Comparison of ENCODE assay signal across 18 cellular contexts in the genomic region with DNA sequence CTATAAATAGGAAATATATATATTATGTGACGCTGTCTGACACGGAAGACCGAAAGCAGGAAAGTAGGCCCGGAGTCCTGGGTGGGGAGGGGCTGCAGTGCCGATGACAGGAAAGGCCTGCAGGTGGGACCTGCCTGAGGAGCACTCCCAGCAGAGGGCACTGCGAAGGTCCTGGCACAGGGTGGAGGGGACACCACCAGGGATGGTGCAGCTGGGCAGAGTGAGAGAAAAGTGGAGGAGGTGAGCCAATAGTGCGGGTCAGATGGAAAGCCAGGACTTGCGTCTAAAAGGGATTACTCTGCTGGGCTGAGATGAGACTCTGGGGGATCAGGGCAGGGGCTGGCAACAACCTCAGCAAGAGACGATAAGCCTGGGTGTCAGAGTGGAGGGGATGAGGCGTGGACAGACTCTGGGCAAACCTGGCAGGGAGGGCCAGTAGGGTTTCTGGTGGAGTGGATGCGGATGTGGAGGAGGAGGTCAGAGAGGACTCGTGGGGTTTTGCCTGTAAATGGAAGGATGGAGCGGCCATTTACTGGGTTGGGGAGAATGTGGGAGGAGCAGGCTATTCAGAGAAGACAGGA.
DNase-seq lines count a peak whose midpoint lies in the region; FAIRE-seq and TF ChIP-seq lines count a peak whose summit lies in the region.
"Had no signal": no experiment of that assay in that cellular context is flagged by ENCODE, and none has a peak within 500 bp of the region (broad histone marks: within the 10 kb centered on the region; RNA-seq: fewer than 3 reads in every experiment).

No MANE protein-coding gene starts in this region.

- no peak overlapping the region for H3K14ac ChIP-seq in H1 (ENCODE audit: insufficient read length)

- H4K20me1 ChIP-seq in OCI-LY1 (ENCODE audit: insufficient read depth, low read length) = no peaks in the 10 kb centered on the region
- H4K20me1 ChIP-seq in H1 (replicated peaks in 1 of 2; ENCODE audit: control insufficient read depth in 1 of 2, insufficient read depth in 2 of 2, low read length in 2 of 2) = peaks cover 0 to 9% of the 10 kb centered on the region in 2 experiments

- H2BK20ac ChIP-seq in H1 (ENCODE audit: low read length) = no peak overlapping the region

- intact Hi-C loops in kidney (cut with DNase I) = no loop called here

- no peak overlapping the region for H2AK5ac ChIP-seq in H1 (ENCODE audit: low read depth, low read length)

- H3K27ac ChIP-seq in OCI-LY1 (ENCODE audit: low read depth, low read length, poor library complexity, severe bottlenecking) = no peak overlapping the region
- no peak overlapping the region for H3K27ac ChIP-seq in H1 (ENCODE audit: low read depth, low read length)
- no peak overlapping the region for H3K27ac ChIP-seq in kidney (ENCODE audit: low read depth in 2 of 2, low read length in 2 of 2)
- H3K27ac ChIP-seq: spleen, testis had no signal

- no peaks in the 10 kb centered on the region for H3K9me2 ChIP-seq in OCI-LY1 (ENCODE audit: low read depth, low read length)

- H3K9ac ChIP-seq in OCI-LY1 (ENCODE audit: low read length) (no peak overlapping the region), H1 (replicated peaks in 1 of 4; ENCODE audit: extremely low read depth in 1 of 4, low read depth in 3 of 4, low read length in 3 of 4) (no peak overlapping the region), kidney (ENCODE audit: low read length in 2 of 2) (no peak overlapping the region)

- no peak overlapping the region for H3K18ac ChIP-seq in H1 (ENCODE audit: extremely low read depth, low read length)

- TF ChIP-seq CTCF in BJ (IDR thresholded peaks at IDR 0.05; ENCODE audit: insufficient read depth, low read depth, low read length) = 0 out of 2 replicates have a peak, but pooled peaks have one; percentile 9
- 0 out of 2 replicates have a peak, but pooled peaks have one; percentile 12 for TF ChIP-seq CTCF in OCI-LY1 (IDR thresholded peaks at IDR 0.05; ENCODE audit: low read length)
- TF ChIP-seq CTCF in H1 (IDR thresholded peaks at IDR 0.05; ENCODE audit: control extremely low read depth in 1 of 3, insufficient read depth in 1 of 3, low read depth in 1 of 3, low read length in 3 of 3) = peak; percentile 53 to 63 (median 58)
- peak; percentile 0 for TF ChIP-seq CTCF in kidney (IDR thresholded peaks at IDR 0.05; ENCODE audit: borderline replicate concordance, extremely low read depth, insufficient read depth)

- H3K9me3 ChIP-seq in OCI-LY1 (ENCODE audit: low read length) (no peaks in the 10 kb centered on the region), H1 (ENCODE audit: insufficient read depth in 2 of 2, low read depth in 1 of 2, low read length in 1 of 2) (no peaks in the 10 kb centered on the region), kidney (ENCODE audit: control insufficient read depth in 1 of 2, low read length in 2 of 2) (no peaks in the 10 kb centered on the region)
- H3K9me3 ChIP-seq: spleen, testis had no signal

- no peak for DNase-seq in BJ (ENCODE audit: low read depth)
- DNase-seq in H1 (ENCODE audit: low read depth in 1 of 2, low spot score in 2 of 2) = peak in 1 of 2 experiments; percentile 49
- no peak for DNase-seq in kidney
- DNase-seq in NCI-H69 (lab: John Stamatoyannopoulos, UW) = no peak
- DNase-seq in anterior cingulate cortex (lab: John Stamatoyannopoulos, UW) = no peak
- no peak for DNase-seq in GM12892 (ENCODE audit: insufficient read length)
- no peak for DNase-seq in middle frontal gyrus (ENCODE audit: extremely low spot score, low spot score)
- DNase-seq: activated CD4-positive, alpha-beta memory T cell treated with anti-CD3 and anti-CD28 coated beads, Interleukin-2, amount 10 ng/mL, durations not matched to agents 7 days and 5 days; caudate nucleus; effector CD8-positive, alpha-beta T cell; EL; IMR-90; NCI-H774; RPMI8226; SW 1271; testis had no signal

- no peak overlapping the region for H4K5ac ChIP-seq in H1 (ENCODE audit: insufficient read length, low read depth, low read length)

- FAIRE-seq in H1 (lab: Jason Lieb, UNC) (no peak), kidney (lab: Jason Lieb, UNC) (no peak), GM12892 (lab: Jason Lieb, UNC) (no peak)

- CTCF ChIA-PET in BJ (lab: Yijun Ruan, JAX) (interaction anchor here (0.8 kb wide), 1 partner anchor 28 kb away, joined by 3 read pairs; no protein-coding TSS in a partner anchor), H1 (lab: Charles Lee; ENCODE audit: partially characterized antibody) (interaction anchor here (0.9 to 1.2 kb wide), 5 partner anchors 9 to 146 kb away, joined by 3 to 4 read pairs (median 3); no protein-coding TSS in a partner anchor)

- H3K27me3 ChIP-seq in BJ (ENCODE audit: control insufficient read depth, insufficient read depth, low read length) (no peaks in the 10 kb centered on the region), OCI-LY1 (ENCODE audit: insufficient read depth, low read length) (no peaks in the 10 kb centered on the region), H1 (replicated peaks in 1 of 4; ENCODE audit: control insufficient read depth in 3 of 4, extremely low read depth in 1 of 4, insufficient read depth in 3 of 4, low read length in 3 of 4) (no peaks in the 10 kb centered on the region)
- H3K27me3 ChIP-seq: spleen, testis had no signal

- H3K4ac ChIP-seq in H1 (replicated peaks; ENCODE audit: insufficient read length, low read depth, low read length) = no peak overlapping the region

- H3K4me2 ChIP-seq in OCI-LY1 (ENCODE audit: low read length) (no peak overlapping the region), H1 (ENCODE audit: insufficient read depth in 1 of 2, low read depth in 2 of 2, low read length in 2 of 2) (no peak overlapping the region)

- WGBS in H1 (ENCODE audit: extremely low coverage in 1 of 2, insufficient coverage in 1 of 2, insufficient read length in 1 of 2, insufficient replicate concordance in 2 of 2, low coverage in 1 of 2, low lambda C conversion rate in 2 of 2, missing lambda C conversion rate in 1 of 2), 2 experiments = 91% methylated on average over 13 of the region's 13 CpGs; no CpG with 5 or more reads in 1 of the 2 experiments

- no peak overlapping the region for H2BK5ac ChIP-seq in H1 (ENCODE audit: low read depth, low read length)

- H2BK15ac ChIP-seq in H1 (ENCODE audit: low read length) = no peak overlapping the region

- H3K79me1 ChIP-seq in H1 (ENCODE audit: low read depth, low read length) = peaks cover 4% of the 10 kb centered on the region; the same call in 1 of the 2 replicates

- H2AFZ ChIP-seq in OCI-LY1 (ENCODE audit: low read length) (no peak overlapping the region), H1 (ENCODE audit: low read length) (no peak overlapping the region)

- no peak overlapping the region for H3K56ac ChIP-seq in H1 (replicated peaks; ENCODE audit: insufficient read length, low read depth, low read length)

- no peaks in the 10 kb centered on the region; the same call in 1 of the 2 replicates for H3K23me2 ChIP-seq in H1 (ENCODE audit: low read depth, low read length)

- TF ChIP-seq RAD21 in H1 (IDR thresholded peaks at IDR 0.05 in 1 of 2, conservative IDR thresholded peaks at IDR 0.05 in 1 of 2; ENCODE audit: low read depth in 2 of 2, low read length in 2 of 2) = peak; percentile 20 to 41; a peak in 3 of 4 replicates

- peaks cover 47% of the 10 kb centered on the region for H3K36me3 ChIP-seq in BJ (ENCODE audit: control insufficient read depth, insufficient read depth, low read length)
- H3K36me3 ChIP-seq in OCI-LY1 (ENCODE audit: insufficient read depth, low read length) = peaks cover 95% of the 10 kb centered on the region
- peaks cover 20 to 73% (median 41%) of the 10 kb centered on the region in 4 experiments; a peak in 7 of 8 replicates for H3K36me3 ChIP-seq in H1 (ENCODE audit: control insufficient read depth in 2 of 4, insufficient read depth in 4 of 4, low read length in 3 of 4)
- peaks cover 44 to 77% of the 10 kb centered on the region in 2 donors for H3K36me3 ChIP-seq in kidney (ENCODE audit: control insufficient read depth in 1 of 2, insufficient read depth in 2 of 2, low read length in 2 of 2)

- no peak for TF ChIP-seq EP300 in H1 (IDR thresholded peaks at IDR 0.05; ENCODE audit: borderline replicate concordance in 1 of 2, low read depth in 2 of 2, low read length in 2 of 2)

- no peak overlapping the region for H3K4me3 ChIP-seq in BJ (ENCODE audit: low read depth, low read length)
- H3K4me3 ChIP-seq in OCI-LY1 (ENCODE audit: low read depth, low read length, poor library complexity, severe bottlenecking) = no peak overlapping the region
- H3K4me3 ChIP-seq in H1 (ENCODE audit: extremely low read depth in 1 of 4, insufficient read depth in 2 of 4, low read depth in 3 of 4, low read length in 4 of 4) = no peak overlapping the region
- no peak overlapping the region for H3K4me3 ChIP-seq in kidney (ENCODE audit: low read length in 2 of 2)
- H3K4me3 ChIP-seq: spleen, testis had no signal

- H3K4me1 ChIP-seq in OCI-LY1 (ENCODE audit: insufficient read depth, low read length, severe bottlenecking) (peaks cover 2% of the 10 kb centered on the region), H1 (replicated peaks in 1 of 4; ENCODE audit: control insufficient read depth in 3 of 4, insufficient read depth in 4 of 4, low read length in 3 of 4) (no peaks in the 10 kb centered on the region), kidney (ENCODE audit: control insufficient read depth in 1 of 2, insufficient read depth in 1 of 2, low read depth in 1 of 2, low read length in 2 of 2) (no peaks in the 10 kb centered on the region)
- H3K4me1 ChIP-seq: testis had no signal

- no peak overlapping the region for H4K91ac ChIP-seq in H1 (replicated peaks; ENCODE audit: insufficient read length, low read length)

- TF ChIP-seq POLR2A in H1 (IDR thresholded peaks at IDR 0.05; ENCODE audit: control extremely low read depth in 1 of 2, low read depth in 2 of 2, low read length in 2 of 2) (no peak), GM12892 (IDR thresholded peaks at IDR 0.05; ENCODE audit: low read depth, low read length) (no peak)

- H3K79me2 ChIP-seq in OCI-LY1 (ENCODE audit: insufficient read depth, low read length) (no peaks in the 10 kb centered on the region), H1 (ENCODE audit: control insufficient read depth in 1 of 2, insufficient read depth in 2 of 2, low read length in 2 of 2) (no peaks in the 10 kb centered on the region)

- POLR2A ChIA-PET in BJ (lab: Charles Lee) (no interaction called here), H1 (lab: Charles Lee; ENCODE audit: partially characterized antibody) (no interaction called here)

- no peak overlapping the region for H2BK12ac ChIP-seq in H1 (ENCODE audit: low read depth, low read length)

- no peak overlapping the region for H4K8ac ChIP-seq in H1 (ENCODE audit: extremely low read depth, insufficient read depth, low read length)

- H3F3A ChIP-seq in OCI-LY1 (ENCODE audit: insufficient read depth, low read length) = no peaks in the 10 kb centered on the region

- no peak overlapping the region for H3K23ac ChIP-seq in H1 (ENCODE audit: insufficient read length)

- H2BK120ac ChIP-seq in H1 (replicated peaks; ENCODE audit: low read depth, low read length) = no peak overlapping the region

TF ChIP-seq in H1, 55 proteins besides CTCF, POLR2A, EP300 and RAD21 (continues in another document):
- TF ChIP-seq PHF8 (conservative IDR thresholded peaks at IDR 0.05; ENCODE audit: low read depth, low read length) (no peak), SRF (IDR thresholded peaks at IDR 0.05; ENCODE audit: low read depth, low read length) (no peak), JUND (IDR thresholded peaks at IDR 0.05; ENCODE audit: low read length) (no peak), SP1 (IDR thresholded peaks at IDR 0.05; ENCODE audit: low read depth, low read length) (no peak)

Comparison
In these comparisons a context has a peak if more than half of its experiments do, and no peak if none do; other contexts are left out.
1. CTCF ChIP-seq: peak in every context shown above with its lines; median percentile 58 in H1; 12 in OCI-LY1; 9 in BJ; 0 in kidney.